Comparison of ENCODE assay signal across 8 cellular contexts in genomic region chr4:2755821-2756690, GRCh38. TPM values are rescaled to one million over a fixed set of nuclear protein-coding genes. Genes with fewer than 3 reads are reported as not detected.
DNase-seq lines count a peak whose midpoint lies in the region; ATAC-seq, FAIRE-seq and TF ChIP-seq lines count a peak whose summit lies in the region.

Gene TNIP2, minus strand, starts transcription at chr4:2756336. Its CDS starts 47 bp downstream, at chr4:2756289.

- H3K4me3 Mint-ChIP-seq in CD8-positive, alpha-beta memory T cell = peak within 1 kb of the TSS; percentile 79 to 94 (median 85)
- peak within 1 kb of the TSS; percentile 84 for H3K4me3 Mint-ChIP-seq in nephron progenitor cell
- peak within 1 kb of the TSS; percentile 80 to 85 for H3K4me3 Mint-ChIP-seq in stimulated activated naive CD8-positive, alpha-beta T cell treated with anti-CD3 and anti-CD28 coated beads, Interleukin-15, amount 100 ng/mL, for 72 hours

- H3K4me1 Mint-ChIP-seq in CD8-positive, alpha-beta memory T cell = peaks cover 23 to 39% (median 33%) of the 10 kb centered on the region in 3 donors
- H3K4me1 Mint-ChIP-seq in nephron progenitor cell = peaks cover 23% of the 10 kb centered on the region
- H3K4me1 Mint-ChIP-seq in stimulated activated naive CD8-positive, alpha-beta T cell treated with anti-CD3 and anti-CD28 coated beads, Interleukin-15, amount 100 ng/mL, for 72 hours = peaks cover 47% of the 10 kb centered on the region

- no peaks in the 10 kb centered on the region for H3K9me3 Mint-ChIP-seq in CD8-positive, alpha-beta memory T cell
- H3K9me3 Mint-ChIP-seq in nephron progenitor cell = no peaks in the 10 kb centered on the region
- H3K9me3 Mint-ChIP-seq in stimulated activated naive CD8-positive, alpha-beta T cell treated with anti-CD3 and anti-CD28 coated beads, Interleukin-15, amount 100 ng/mL, for 72 hours = no peaks in the 10 kb centered on the region

- TF ChIP-seq CTCF in fibroblast of the aortic adventitia (IDR thresholded peaks at IDR 0.05; ENCODE audit: insufficient read depth, low read length) (peak; percentile 26), nephron progenitor cell (IDR thresholded peaks at IDR 0.05) (no peak)

- peak; percentile 57 for ATAC-seq in GM19438 (IDR thresholded peaks at IDR 0.05; ENCODE audit: low read depth, unreplicated experiment)
- ATAC-seq in stimulated activated naive CD8-positive, alpha-beta T cell treated with anti-CD3 and anti-CD28 coated beads, Interleukin-15, amount 100 ng/mL, for 72 hours = peak; percentile 88

- no peaks in the 10 kb centered on the region for H3K36me3 ChIP-seq in CD8-positive, alpha-beta memory T cell (ENCODE audit: insufficient read depth, low read length)

- H3K27ac ChIP-seq in CD8-positive, alpha-beta memory T cell (ENCODE audit: low read depth, low read length) = peak within 1 kb of the TSS; percentile 61

- peaks cover 0 to 19% (median 0%) of the 10 kb centered on the region in 3 donors for H3K36me3 Mint-ChIP-seq in CD8-positive, alpha-beta memory T cell
- no peaks in the 10 kb centered on the region for H3K36me3 Mint-ChIP-seq in nephron progenitor cell (ENCODE audit: low read depth)

- peak within 1 kb of the TSS; percentile 72 for H3K4me3 ChIP-seq in CD8-positive, alpha-beta memory T cell (ENCODE audit: low read length)
- H3K4me3 ChIP-seq in fibroblast of the aortic adventitia (ENCODE audit: low read depth, low read length) = peak within 1 kb of the TSS; percentile 88

- CTCF ChIA-PET in CD8-positive, alpha-beta memory T cell (lab: Charles Lee) = interaction anchor here (0.8 to 1.8 kb wide), 7 partner anchors 8 to 206 kb away, joined by 3 to 5 read pairs (median 3); no protein-coding TSS in a partner anchor

- FAIRE-seq in HTR-8/SVneo (lab: Jason Lieb, UNC) = peak; percentile 62

- peak; percentile 72 to 84 (median 79) for DNase-seq in CD8-positive, alpha-beta memory T cell
- peak; percentile 95 for DNase-seq in HTR-8/SVneo (ENCODE audit: insufficient read length, low spot score)
- peak; percentile 80 for DNase-seq in RKO (ENCODE audit: low spot score)
- peak; percentile 73 for DNase-seq in activated T-helper 9 cell treated with anti-CD3 and anti-CD28 coated beads, Interleukin-2, amount 50 U/mL, for 16 hours (ENCODE audit: low read depth)
- peak; percentile 77 for DNase-seq in fibroblast of the aortic adventitia (ENCODE audit: low read depth)
- DNase-seq in nephron progenitor cell = peak; percentile 84
- peak; percentile 77 to 81 for DNase-seq in stimulated activated naive CD8-positive, alpha-beta T cell treated with anti-CD3 and anti-CD28 coated beads, Interleukin-15, amount 100 ng/mL, for 72 hours

- peak within 1 kb of the TSS; percentile 59 to 97 (median 84) for H3K27ac Mint-ChIP-seq in CD8-positive, alpha-beta memory T cell
- H3K27ac Mint-ChIP-seq in nephron progenitor cell = no peak within 1 kb of the TSS
- peak within 1 kb of the TSS; percentile 68 to 91 for H3K27ac Mint-ChIP-seq in stimulated activated naive CD8-positive, alpha-beta T cell treated with anti-CD3 and anti-CD28 coated beads, Interleukin-15, amount 100 ng/mL, for 72 hours

- peaks cover 0 to 2% of the 10 kb centered on the region in 2 donors for H3K27me3 Mint-ChIP-seq in CD8-positive, alpha-beta memory T cell
- H3K27me3 Mint-ChIP-seq in nephron progenitor cell (ENCODE audit: low read depth, poor library complexity) = peaks cover 17% of the 10 kb centered on the region
- no peaks in the 10 kb centered on the region for H3K27me3 Mint-ChIP-seq in stimulated activated naive CD8-positive, alpha-beta T cell treated with anti-CD3 and anti-CD28 coated beads, Interleukin-15, amount 100 ng/mL, for 72 hours

- no peaks in the 10 kb centered on the region for H3K27me3 ChIP-seq in CD8-positive, alpha-beta memory T cell (ENCODE audit: insufficient read depth, low read length, poor library complexity, severe bottlenecking)

- POLR2A ChIA-PET in CD8-positive, alpha-beta memory T cell (lab: Charles Lee) = interaction anchor here (0.5 to 1.7 kb wide), 9 partner anchors 8 to 493 kb away, joined by 3 to 7 read pairs (median 5); partner anchors contain the start of genes GRK4 and NOP14

- H3K9me3 ChIP-seq in CD8-positive, alpha-beta memory T cell (ENCODE audit: low read length) = no peaks in the 10 kb centered on the region

- peaks cover 12% of the 10 kb centered on the region for H3K4me1 ChIP-seq in CD8-positive, alpha-beta memory T cell (ENCODE audit: insufficient read depth, low read length)

RNA-seq across cellular contexts. Expression of gene TNIP2, which starts in this region (rescaled TPM):
- 10 to 100 TPM; 87.7 to 92.3 TPM for total RNA-seq in CD8-positive, alpha-beta memory T cell
- polyA plus RNA-seq in CD8-positive, alpha-beta memory T cell = 57.4 TPM
- 31.5 and 65.7 TPM in 2 replicates for total RNA-seq in fibroblast of the aortic adventitia (ENCODE audit: low replicate concordance)

Comparison
In these comparisons a context has a peak if more than half of its experiments do, and no peak if none do; other contexts are left out.
1. Peak in every context shown above with its lines: DNase-seq, ATAC-seq, H3K4me3 ChIP-seq and H3K27ac ChIP-seq.